ENCODE assay signal across 8 cellular contexts in genomic region chr7:151759591-151760042, GRCh38.
DNase-seq lines count a peak whose midpoint lies in the region; ATAC-seq lines count a peak whose summit lies in the region.

No MANE protein-coding gene starts in this region.

- POLR2A ChIA-PET in activated naive CD8-positive, alpha-beta T cell treated with anti-CD3 and anti-CD28 coated beads, Interleukin-2, amount 10 ng/mL, durations not matched to agents 7 days and 5 days (lab: Charles Lee): interaction anchor here (1.1 to 4.0 kb wide), 2 partner anchors 9 kb away, joined by 3 to 25 read pairs; no protein-coding TSS in a partner anchor

- DNase-seq in SIG-M5 treated with dmso at 0.1 percent for 504 hours (lab: John Stamatoyannopoulos, UW; ENCODE audit: unreplicated experiment) (peak; percentile 31), SIG-M5 (lab: John Stamatoyannopoulos, UW) (no peak), Karpas-422 (peak; percentile 87), SK-MEL-5 (ENCODE audit: low read depth, low spot score) (peak; percentile 84), cardiac septum (ENCODE audit: low spot score) (peak; percentile 84), renal cortical epithelial cell (ENCODE audit: low read depth) (peak; percentile 60)
- peak; percentile 55 for DNase-seq in activated naive CD8-positive, alpha-beta T cell treated with anti-CD3 and anti-CD28 coated beads, Interleukin-2, amount 10 ng/mL, durations not matched to agents 7 days and 5 days

- no peaks in the 10 kb centered on the region for H3K79me2 ChIP-seq in Karpas-422 (ENCODE audit: low read length)

- peaks cover 2% of the 10 kb centered on the region for H3K36me3 Mint-ChIP-seq in activated naive CD8-positive, alpha-beta T cell treated with anti-CD3 and anti-CD28 coated beads, Interleukin-2, amount 10 ng/mL, durations not matched to agents 7 days and 5 days

- intact Hi-C loops in cardiac septum (cut with DNase I): loop anchor here (2.0 to 5.0 kb wide), 3 partner anchors 242 to 391 kb away; partner anchors contain the start of gene RHEB

- no peak overlapping the region for H3K27ac ChIP-seq in Karpas-422 (ENCODE audit: low read length)

- H3K9me2 ChIP-seq in Karpas-422 (replicated peaks; ENCODE audit: insufficient read depth, low read length): no peaks in the 10 kb centered on the region

- peaks cover 17% of the 10 kb centered on the region for H3K4me1 ChIP-seq in Karpas-422 (ENCODE audit: low read length)

- peak overlapping the region; percentile 60 for H3K27ac Mint-ChIP-seq in activated naive CD8-positive, alpha-beta T cell treated with anti-CD3 and anti-CD28 coated beads, Interleukin-2, amount 10 ng/mL, durations not matched to agents 7 days and 5 days

- H3K9me3 Mint-ChIP-seq in activated naive CD8-positive, alpha-beta T cell treated with anti-CD3 and anti-CD28 coated beads, Interleukin-2, amount 10 ng/mL, durations not matched to agents 7 days and 5 days: no peaks in the 10 kb centered on the region

- H3K27me3 Mint-ChIP-seq in activated naive CD8-positive, alpha-beta T cell treated with anti-CD3 and anti-CD28 coated beads, Interleukin-2, amount 10 ng/mL, durations not matched to agents 7 days and 5 days: no peaks in the 10 kb centered on the region

- no peak overlapping the region for H3K4me3 ChIP-seq in Karpas-422 (ENCODE audit: low read length)

- H3K9me3 ChIP-seq in Karpas-422 (ENCODE audit: low read length): no peaks in the 10 kb centered on the region

- H3K4me1 Mint-ChIP-seq in activated naive CD8-positive, alpha-beta T cell treated with anti-CD3 and anti-CD28 coated beads, Interleukin-2, amount 10 ng/mL, durations not matched to agents 7 days and 5 days: peaks cover 24% of the 10 kb centered on the region

- no peaks in the 10 kb centered on the region for H4K20me1 ChIP-seq in Karpas-422 (ENCODE audit: insufficient read depth, low read depth, low read length)

- no peaks in the 10 kb centered on the region; the same call in 1 of the 2 replicates for H3K27me3 ChIP-seq in Karpas-422 (ENCODE audit: low read length)

- H3K4me3 Mint-ChIP-seq in activated naive CD8-positive, alpha-beta T cell treated with anti-CD3 and anti-CD28 coated beads, Interleukin-2, amount 10 ng/mL, durations not matched to agents 7 days and 5 days: no peak overlapping the region

- in situ Hi-C loops in SK-MEL-5 (cut with HindIII; ENCODE audit: low pct_unique_long_range_greater_than_20kb, low sequenced_read_pairs): no loop called here

- no peak overlapping the region for H3K4me2 ChIP-seq in Karpas-422 (ENCODE audit: low read depth, low read length, poor library complexity, severe bottlenecking)

- no peak overlapping the region for H3K9ac ChIP-seq in Karpas-422 (ENCODE audit: low read length)

- H3K36me3 ChIP-seq in Karpas-422 (ENCODE audit: insufficient read depth, low read length): no peaks in the 10 kb centered on the region

- peak; percentile 38 for ATAC-seq in activated naive CD8-positive, alpha-beta T cell treated with anti-CD3 and anti-CD28 coated beads, Interleukin-2, amount 10 ng/mL, durations not matched to agents 7 days and 5 days (ENCODE audit: low read depth)
- ATAC-seq in GM21381 (IDR thresholded peaks at IDR 0.05; ENCODE audit: unreplicated experiment): no peak

- no peak overlapping the region for H2AFZ ChIP-seq in Karpas-422 (ENCODE audit: low read length)
